1 cellular context compared by ENCODE assay signal in genomic region chr14:105472496-105472991, GRCh38.
TF ChIP-seq lines count a peak whose summit lies in the region.

No MANE protein-coding gene starts in this region.

TF ChIP-seq in HEK293, 187 proteins besides CTCF, POLR2A, EP300 and RAD21:
- TF ChIP-seq HOXC10 (CRISPR knock-in tag; IDR thresholded peaks at IDR 0.05) (no peak), ZNF692 (tag by site-specific recombination; IDR thresholded peaks at IDR 0.05) (no peak), ZNF184 (tag by site-specific recombination; IDR thresholded peaks at IDR 0.05) (no peak), ZNF16 (tag by site-specific recombination; IDR thresholded peaks at IDR 0.05; ENCODE audit: low read depth) (no peak), KLF8 (tag by site-specific recombination; IDR thresholded peaks at IDR 0.05) (no peak), SP3 (tag by site-specific recombination; IDR thresholded peaks at IDR 0.05) (no peak), ZBTB11 (tag by site-specific recombination; conservative IDR thresholded peaks at IDR 0.05; ENCODE audit: low read depth) (no peak), HIC1 (tag by site-specific recombination; IDR thresholded peaks at IDR 0.05) (peak; percentile 63), ZBTB49 (tag by site-specific recombination; IDR thresholded peaks at IDR 0.05; ENCODE audit: low read depth) (no peak), ZNF488 (tag by site-specific recombination; IDR thresholded peaks at IDR 0.05) (no peak), ZBTB20 (tag by site-specific recombination; IDR thresholded peaks at IDR 0.05) (no peak), PRDM2 (tag by site-specific recombination; IDR thresholded peaks at IDR 0.05; ENCODE audit: borderline replicate concordance) (no peak), KLF16 (tag by site-specific recombination; IDR thresholded peaks at IDR 0.05) (no peak), GLI2 (tag by site-specific recombination; IDR thresholded peaks at IDR 0.05; ENCODE audit: borderline replicate concordance, low read depth) (no peak), ZNF510 (tag by site-specific recombination; IDR thresholded peaks at IDR 0.05; ENCODE audit: insufficient replicate concordance) (no peak), ZNF48 (tag by site-specific recombination; IDR thresholded peaks at IDR 0.05) (no peak), ZNF530 (tag by site-specific recombination; IDR thresholded peaks at IDR 0.05; ENCODE audit: low read depth) (no peak), ZNF426 (tag by site-specific recombination; IDR thresholded peaks at IDR 0.05) (no peak), ZNF610 (tag by site-specific recombination; IDR thresholded peaks at IDR 0.05; ENCODE audit: borderline replicate concordance) (no peak), WT1 (tag by site-specific recombination; IDR thresholded peaks at IDR 0.05) (no peak), ZNF660 (tag by site-specific recombination; IDR thresholded peaks at IDR 0.05) (no peak), BCL11B (tag by site-specific recombination; IDR thresholded peaks at IDR 0.05; ENCODE audit: low read depth) (peak; percentile 11; the same call in 1 of the 2 replicates), ZNF239 (tag by site-specific recombination; IDR thresholded peaks at IDR 0.05) (no peak), ZNF560 (tag by site-specific recombination; IDR thresholded peaks at IDR 0.05; ENCODE audit: borderline replicate concordance) (no peak), ZNF548 (tag by site-specific recombination; IDR thresholded peaks at IDR 0.05) (no peak), SCRT1 (tag by site-specific recombination; IDR thresholded peaks at IDR 0.05; ENCODE audit: borderline replicate concordance) (no peak), PRDM10 (tag by site-specific recombination; IDR thresholded peaks at IDR 0.05) (0 out of 2 replicates have a peak, but pooled peaks have one; percentile 52), ZNF792 (tag by site-specific recombination; IDR thresholded peaks at IDR 0.05) (no peak), ZNF785 (tag by site-specific recombination; IDR thresholded peaks at IDR 0.05) (no peak), GLIS1 (tag by site-specific recombination; IDR thresholded peaks at IDR 0.05) (peak; percentile 49; the same call in 1 of the 2 replicates), ZNF26 (tag by site-specific recombination; IDR thresholded peaks at IDR 0.05) (no peak)
